In genomic region chr12:56448860-56449621, GRCh38 we compare ENCODE assay signal across 8 cellular contexts. TPM values are rescaled to one million over a fixed set of nuclear protein-coding genes. Genes with fewer than 3 reads are reported as not detected.
DNase-seq lines count a peak whose midpoint lies in the region; ATAC-seq and TF ChIP-seq lines count a peak whose summit lies in the region.

Gene TIMELESS (minus strand): TSS chr12:56449426. CDS start chr12:56434170, 15,256 bp downstream.

- peak; percentile 92 for ATAC-seq in HG02884 (IDR thresholded peaks at IDR 0.05; ENCODE audit: unreplicated experiment)
- peak; percentile 98 for ATAC-seq in right cardiac atrium

- H3K9me3 ChIP-seq in ascending aorta (no peaks in the 10 kb centered on the region), right cardiac atrium (ENCODE audit: control insufficient read depth, low read length) (no peaks in the 10 kb centered on the region), vagina (no peaks in the 10 kb centered on the region)

- TF ChIP-seq CTCF in ascending aorta (IDR thresholded peaks at IDR 0.05) (peak in 1 of 3 experiments; percentile 6), vagina (IDR thresholded peaks at IDR 0.05) (peak in 1 of 3 experiments; percentile 4)

- H3K4me1 ChIP-seq in ascending aorta (no peaks in the 10 kb centered on the region), right cardiac atrium (ENCODE audit: control insufficient read depth, insufficient read depth, low read length) (no peaks in the 10 kb centered on the region), vagina (peaks cover 7% of the 10 kb centered on the region)

- H3K27me3 ChIP-seq in ascending aorta (no peaks in the 10 kb centered on the region), right cardiac atrium (ENCODE audit: control insufficient read depth, insufficient read depth) (no peaks in the 10 kb centered on the region), vagina (no peaks in the 10 kb centered on the region)

- H3K27ac ChIP-seq in ascending aorta, result peak within 1 kb of the TSS; percentile 79 to 86
- H3K27ac ChIP-seq in right cardiac atrium (ENCODE audit: low read length), result peak within 1 kb of the TSS; percentile 85
- H3K27ac ChIP-seq in vagina, result peak within 1 kb of the TSS; percentile 84

- intact Hi-C loops in T-helper 2 cell treated with Interferon-gamma antibody and Interleukin-4, amounts not matched to agents 100 ng/mL and 5 ng/mL, for 36 hours (cut with micrococcal nuclease), result loop anchor here (1.0 to 5.0 kb wide), 5 partner anchors 19 to 322 kb away; partner anchors contain the start of genes ESYT1, SPRYD4 and STAT2
- intact Hi-C loops in ascending aorta (cut with DNase I), result loop anchor here (1.0 to 2.0 kb wide), 2 partner anchors 16 to 89 kb away; partner anchors contain the start of gene STAT2
- intact Hi-C loops in right cardiac atrium (cut with DNase I), result loop anchor here in 1 of 4 donors (10.0 kb wide), 1 partner anchor 84 kb away; the partner anchor contains the start of genes APOF and STAT2
- intact Hi-C loops in vagina (cut with DNase I), result no loop called here

- no peaks in the 10 kb centered on the region for H3K36me3 ChIP-seq in ascending aorta
- H3K36me3 ChIP-seq in vagina, result no peaks in the 10 kb centered on the region

- DNase-seq in NCI-H1694 treated with DMSO at 0.1 percent for 48 hours (lab: John Stamatoyannopoulos, UW) (peak; percentile 77), ascending aorta (ENCODE audit: low spot score in 2 of 2) (peak; percentile 43 to 92), right cardiac atrium (peak; percentile 88 to 95 (median 94)), pulmonary artery endothelial cell (ENCODE audit: low read depth, low spot score) (peak; percentile 49), vagina (ENCODE audit: extremely low spot score in 2 of 2) (peak in 1 of 2 donors; percentile 97)

- TF ChIP-seq POLR2A in GM15510 (IDR thresholded peaks at IDR 0.05; ENCODE audit: borderline replicate concordance, extremely low read depth, insufficient read length), result peak; percentile 84
- peak in 1 of 2 donors; percentile 38 for TF ChIP-seq POLR2A in vagina (IDR thresholded peaks at IDR 0.05)

- H3K4me3 ChIP-seq in ascending aorta (peak within 1 kb of the TSS; percentile 74 to 87), right cardiac atrium (ENCODE audit: low read length) (peak within 1 kb of the TSS; percentile 51), vagina (peak within 1 kb of the TSS; percentile 61 to 78)

- under 1% methylated on average over 58 of the region's 58 CpGs for WGBS in right cardiac atrium

RNA-seq across cellular contexts. Expression of gene TIMELESS, which starts in this region (rescaled TPM):
- total RNA-seq in T-helper 2 cell treated with Interferon-gamma antibody and Interleukin-4, amounts not matched to agents 100 ng/mL and 5 ng/mL, for 36 hours, result 56.1 and 56.9 TPM in 2 replicates
- total RNA-seq in ascending aorta, result 2.0 TPM
- total RNA-seq in right cardiac atrium, result 1 to 10 TPM; 2.2 to 3.9 (median 3.6) TPM
- 2.2 TPM for polyA plus RNA-seq in right cardiac atrium
- total RNA-seq in pulmonary artery endothelial cell, result 14.8 and 25.3 TPM in 2 replicates
- 6.1 TPM for total RNA-seq in vagina
